1 cellular context compared by ENCODE assay signal in the genomic region with DNA sequence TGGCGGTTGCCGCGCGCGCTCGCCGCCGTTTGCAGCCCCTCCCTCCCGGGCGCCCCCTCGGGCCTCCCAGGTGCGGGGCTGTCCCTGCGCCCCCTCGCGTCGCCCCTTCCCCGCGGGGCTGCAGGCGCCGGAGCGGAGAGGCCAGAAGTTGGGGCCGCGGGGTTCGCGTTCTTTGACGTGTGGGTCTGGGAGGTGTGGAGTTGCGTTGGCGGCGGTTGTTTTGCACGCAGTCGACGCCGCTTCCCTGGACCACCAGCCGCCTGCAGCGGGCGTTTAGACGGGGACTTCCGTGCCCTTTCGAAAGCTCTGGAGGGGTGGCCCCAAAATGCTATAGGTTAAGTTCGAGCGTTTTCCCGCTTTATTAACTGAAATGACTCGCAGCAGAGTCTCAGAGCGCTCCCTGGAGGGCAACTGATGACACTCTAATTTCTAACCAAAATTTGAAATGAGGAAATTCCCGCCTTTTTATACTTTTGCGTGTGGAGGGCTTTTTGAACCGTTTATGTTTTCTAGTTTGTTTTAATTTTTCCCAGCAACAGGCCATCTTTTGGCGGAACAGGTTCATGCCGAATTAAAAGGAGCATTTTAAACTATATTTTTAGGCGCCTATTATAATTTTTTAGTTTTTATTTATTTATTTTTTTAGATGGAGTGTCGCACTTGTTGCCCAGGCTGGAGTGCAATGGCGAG.
TF ChIP-seq lines count a peak whose summit lies in the region.

No MANE protein-coding gene starts in this region.

TF ChIP-seq in WTC11, 78 proteins besides CTCF, POLR2A, EP300 and RAD21 (continued from another document and continues in another):
- TF ChIP-seq, protein P1, sequence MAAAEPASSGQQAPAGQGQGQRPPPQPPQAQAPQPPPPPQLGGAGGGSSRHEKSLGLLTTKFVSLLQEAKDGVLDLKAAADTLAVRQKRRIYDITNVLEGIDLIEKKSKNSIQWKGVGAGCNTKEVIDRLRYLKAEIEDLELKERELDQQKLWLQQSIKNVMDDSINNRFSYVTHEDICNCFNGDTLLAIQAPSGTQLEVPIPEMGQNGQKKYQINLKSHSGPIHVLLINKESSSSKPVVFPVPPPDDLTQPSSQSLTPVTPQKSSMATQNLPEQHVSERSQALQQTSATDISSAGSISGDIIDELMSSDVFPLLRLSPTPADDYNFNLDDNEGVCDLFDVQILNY (CRISPR knock-in tag; IDR thresholded peaks at IDR 0.05): peak; percentile 82; the same call in 1 of the 2 replicates
- no peak for TF ChIP-seq TEAD1 (CRISPR knock-in tag; IDR thresholded peaks at IDR 0.05)
- TF ChIP-seq ZNF121 (CRISPR knock-in tag; IDR thresholded peaks at IDR 0.05): no peak
- no peak for TF ChIP-seq ZNF416 (CRISPR knock-in tag; IDR thresholded peaks at IDR 0.05)
- no peak for TF ChIP-seq FOXJ3 (CRISPR knock-in tag; IDR thresholded peaks at IDR 0.05; ENCODE audit: borderline replicate concordance)
- no peak for TF ChIP-seq EMX1 (CRISPR knock-in tag; IDR thresholded peaks at IDR 0.05)
- TF ChIP-seq RELA (CRISPR knock-in tag; IDR thresholded peaks at IDR 0.05; ENCODE audit: borderline replicate concordance): no peak
- TF ChIP-seq NR3C1 (CRISPR knock-in tag; conservative IDR thresholded peaks at IDR 0.05; ENCODE audit: low read depth): no peak
- no peak for TF ChIP-seq NFATC4 (CRISPR knock-in tag; IDR thresholded peaks at IDR 0.05)
- TF ChIP-seq, protein P2, sequence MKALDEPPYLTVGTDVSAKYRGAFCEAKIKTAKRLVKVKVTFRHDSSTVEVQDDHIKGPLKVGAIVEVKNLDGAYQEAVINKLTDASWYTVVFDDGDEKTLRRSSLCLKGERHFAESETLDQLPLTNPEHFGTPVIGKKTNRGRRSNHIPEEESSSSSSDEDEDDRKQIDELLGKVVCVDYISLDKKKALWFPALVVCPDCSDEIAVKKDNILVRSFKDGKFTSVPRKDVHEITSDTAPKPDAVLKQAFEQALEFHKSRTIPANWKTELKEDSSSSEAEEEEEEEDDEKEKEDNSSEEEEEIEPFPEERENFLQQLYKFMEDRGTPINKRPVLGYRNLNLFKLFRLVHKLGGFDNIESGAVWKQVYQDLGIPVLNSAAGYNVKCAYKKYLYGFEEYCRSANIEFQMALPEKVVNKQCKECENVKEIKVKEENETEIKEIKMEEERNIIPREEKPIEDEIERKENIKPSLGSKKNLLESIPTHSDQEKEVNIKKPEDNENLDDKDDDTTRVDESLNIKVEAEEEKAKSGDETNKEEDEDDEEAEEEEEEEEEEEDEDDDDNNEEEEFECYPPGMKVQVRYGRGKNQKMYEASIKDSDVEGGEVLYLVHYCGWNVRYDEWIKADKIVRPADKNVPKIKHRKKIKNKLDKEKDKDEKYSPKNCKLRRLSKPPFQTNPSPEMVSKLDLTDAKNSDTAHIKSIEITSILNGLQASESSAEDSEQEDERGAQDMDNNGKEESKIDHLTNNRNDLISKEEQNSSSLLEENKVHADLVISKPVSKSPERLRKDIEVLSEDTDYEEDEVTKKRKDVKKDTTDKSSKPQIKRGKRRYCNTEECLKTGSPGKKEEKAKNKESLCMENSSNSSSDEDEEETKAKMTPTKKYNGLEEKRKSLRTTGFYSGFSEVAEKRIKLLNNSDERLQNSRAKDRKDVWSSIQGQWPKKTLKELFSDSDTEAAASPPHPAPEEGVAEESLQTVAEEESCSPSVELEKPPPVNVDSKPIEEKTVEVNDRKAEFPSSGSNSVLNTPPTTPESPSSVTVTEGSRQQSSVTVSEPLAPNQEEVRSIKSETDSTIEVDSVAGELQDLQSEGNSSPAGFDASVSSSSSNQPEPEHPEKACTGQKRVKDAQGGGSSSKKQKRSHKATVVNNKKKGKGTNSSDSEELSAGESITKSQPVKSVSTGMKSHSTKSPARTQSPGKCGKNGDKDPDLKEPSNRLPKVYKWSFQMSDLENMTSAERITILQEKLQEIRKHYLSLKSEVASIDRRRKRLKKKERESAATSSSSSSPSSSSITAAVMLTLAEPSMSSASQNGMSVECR (CRISPR knock-in tag; IDR thresholded peaks at IDR 0.05; ENCODE audit: borderline replicate concordance): no peak
- TF ChIP-seq ATF6 (CRISPR knock-in tag; IDR thresholded peaks at IDR 0.05): no peak
- TF ChIP-seq TEAD4 (CRISPR knock-in tag; IDR thresholded peaks at IDR 0.05): no peak
- no peak for TF ChIP-seq GTF2I (CRISPR knock-in tag; conservative IDR thresholded peaks at IDR 0.05)
- TF ChIP-seq MAX (CRISPR knock-in tag; IDR thresholded peaks at IDR 0.05): peak; percentile 61; the same call in 1 of the 2 replicates
- TF ChIP-seq, protein P3, sequence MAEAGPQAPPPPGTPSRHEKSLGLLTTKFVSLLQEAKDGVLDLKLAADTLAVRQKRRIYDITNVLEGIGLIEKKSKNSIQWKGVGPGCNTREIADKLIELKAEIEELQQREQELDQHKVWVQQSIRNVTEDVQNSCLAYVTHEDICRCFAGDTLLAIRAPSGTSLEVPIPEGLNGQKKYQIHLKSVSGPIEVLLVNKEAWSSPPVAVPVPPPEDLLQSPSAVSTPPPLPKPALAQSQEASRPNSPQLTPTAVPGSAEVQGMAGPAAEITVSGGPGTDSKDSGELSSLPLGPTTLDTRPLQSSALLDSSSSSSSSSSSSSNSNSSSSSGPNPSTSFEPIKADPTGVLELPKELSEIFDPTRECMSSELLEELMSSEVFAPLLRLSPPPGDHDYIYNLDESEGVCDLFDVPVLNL (CRISPR knock-in tag; IDR thresholded peaks at IDR 0.05; ENCODE audit: borderline replicate concordance, low read depth): no peak
- no peak for TF ChIP-seq RORB (CRISPR knock-in tag; IDR thresholded peaks at IDR 0.05)
- TF ChIP-seq, protein P4, sequence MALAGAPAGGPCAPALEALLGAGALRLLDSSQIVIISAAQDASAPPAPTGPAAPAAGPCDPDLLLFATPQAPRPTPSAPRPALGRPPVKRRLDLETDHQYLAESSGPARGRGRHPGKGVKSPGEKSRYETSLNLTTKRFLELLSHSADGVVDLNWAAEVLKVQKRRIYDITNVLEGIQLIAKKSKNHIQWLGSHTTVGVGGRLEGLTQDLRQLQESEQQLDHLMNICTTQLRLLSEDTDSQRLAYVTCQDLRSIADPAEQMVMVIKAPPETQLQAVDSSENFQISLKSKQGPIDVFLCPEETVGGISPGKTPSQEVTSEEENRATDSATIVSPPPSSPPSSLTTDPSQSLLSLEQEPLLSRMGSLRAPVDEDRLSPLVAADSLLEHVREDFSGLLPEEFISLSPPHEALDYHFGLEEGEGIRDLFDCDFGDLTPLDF (CRISPR knock-in tag; IDR thresholded peaks at IDR 0.05): no peak
- TF ChIP-seq, protein P5, sequence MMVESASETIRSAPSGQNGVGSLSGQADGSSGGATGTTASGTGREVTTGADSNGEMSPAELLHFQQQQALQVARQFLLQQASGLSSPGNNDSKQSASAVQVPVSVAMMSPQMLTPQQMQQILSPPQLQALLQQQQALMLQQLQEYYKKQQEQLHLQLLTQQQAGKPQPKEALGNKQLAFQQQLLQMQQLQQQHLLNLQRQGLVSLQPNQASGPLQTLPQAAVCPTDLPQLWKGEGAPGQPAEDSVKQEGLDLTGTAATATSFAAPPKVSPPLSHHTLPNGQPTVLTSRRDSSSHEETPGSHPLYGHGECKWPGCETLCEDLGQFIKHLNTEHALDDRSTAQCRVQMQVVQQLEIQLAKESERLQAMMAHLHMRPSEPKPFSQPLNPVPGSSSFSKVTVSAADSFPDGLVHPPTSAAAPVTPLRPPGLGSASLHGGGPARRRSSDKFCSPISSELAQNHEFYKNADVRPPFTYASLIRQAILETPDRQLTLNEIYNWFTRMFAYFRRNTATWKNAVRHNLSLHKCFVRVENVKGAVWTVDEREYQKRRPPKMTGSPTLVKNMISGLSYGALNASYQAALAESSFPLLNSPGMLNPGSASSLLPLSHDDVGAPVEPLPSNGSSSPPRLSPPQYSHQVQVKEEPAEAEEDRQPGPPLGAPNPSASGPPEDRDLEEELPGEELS (CRISPR knock-in tag; IDR thresholded peaks at IDR 0.05): no peak
- TF ChIP-seq MYBL2 (CRISPR knock-in tag; IDR thresholded peaks at IDR 0.05): peak; percentile 83; the same call in 1 of the 2 replicates
- TF ChIP-seq CREB1 (CRISPR knock-in tag; IDR thresholded peaks at IDR 0.05): no peak
- TF ChIP-seq IRF1 (CRISPR knock-in tag; IDR thresholded peaks at IDR 0.05): no peak
- TF ChIP-seq KAT7 (CRISPR knock-in tag; IDR thresholded peaks at IDR 0.05; ENCODE audit: borderline replicate concordance): no peak
- no peak for TF ChIP-seq USF1 (CRISPR knock-in tag; IDR thresholded peaks at IDR 0.05)
- TF ChIP-seq NR2C2 (CRISPR knock-in tag; IDR thresholded peaks at IDR 0.05): no peak
- peak; percentile 57; the same call in 1 of the 2 replicates for TF ChIP-seq HMGXB4 (CRISPR knock-in tag; IDR thresholded peaks at IDR 0.05)
- TF ChIP-seq ESRRA (CRISPR knock-in tag; IDR thresholded peaks at IDR 0.05; ENCODE audit: borderline replicate concordance): no peak
- no peak for TF ChIP-seq GRHL2 (CRISPR knock-in tag; IDR thresholded peaks at IDR 0.05; ENCODE audit: insufficient replicate concordance, severe bottlenecking)
- TF ChIP-seq IRF2 (CRISPR knock-in tag; IDR thresholded peaks at IDR 0.05; ENCODE audit: borderline replicate concordance, low read depth): no peak
- TF ChIP-seq HMGA2 (CRISPR knock-in tag; IDR thresholded peaks at IDR 0.05): no peak
- TF ChIP-seq CBFB (CRISPR knock-in tag; IDR thresholded peaks at IDR 0.05; ENCODE audit: low read depth): no peak
- no peak for TF ChIP-seq ZNF671 (CRISPR knock-in tag; IDR thresholded peaks at IDR 0.05)
- TF ChIP-seq ZNF138 (CRISPR knock-in tag; conservative IDR thresholded peaks at IDR 0.05): no peak
- TF ChIP-seq, protein P6, sequence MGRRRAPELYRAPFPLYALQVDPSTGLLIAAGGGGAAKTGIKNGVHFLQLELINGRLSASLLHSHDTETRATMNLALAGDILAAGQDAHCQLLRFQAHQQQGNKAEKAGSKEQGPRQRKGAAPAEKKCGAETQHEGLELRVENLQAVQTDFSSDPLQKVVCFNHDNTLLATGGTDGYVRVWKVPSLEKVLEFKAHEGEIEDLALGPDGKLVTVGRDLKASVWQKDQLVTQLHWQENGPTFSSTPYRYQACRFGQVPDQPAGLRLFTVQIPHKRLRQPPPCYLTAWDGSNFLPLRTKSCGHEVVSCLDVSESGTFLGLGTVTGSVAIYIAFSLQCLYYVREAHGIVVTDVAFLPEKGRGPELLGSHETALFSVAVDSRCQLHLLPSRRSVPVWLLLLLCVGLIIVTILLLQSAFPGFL (CRISPR knock-in tag; IDR thresholded peaks at IDR 0.05; ENCODE audit: borderline replicate concordance): no peak
- TF ChIP-seq SMAD3 (CRISPR knock-in tag; IDR thresholded peaks at IDR 0.05; ENCODE audit: borderline replicate concordance): no peak
- TF ChIP-seq JAZF1 (CRISPR knock-in tag; IDR thresholded peaks at IDR 0.05): no peak
- TF ChIP-seq CREM (CRISPR knock-in tag; IDR thresholded peaks at IDR 0.05): 0 out of 2 replicates have a peak, but pooled peaks have one; percentile 49
- TF ChIP-seq, protein P7, sequence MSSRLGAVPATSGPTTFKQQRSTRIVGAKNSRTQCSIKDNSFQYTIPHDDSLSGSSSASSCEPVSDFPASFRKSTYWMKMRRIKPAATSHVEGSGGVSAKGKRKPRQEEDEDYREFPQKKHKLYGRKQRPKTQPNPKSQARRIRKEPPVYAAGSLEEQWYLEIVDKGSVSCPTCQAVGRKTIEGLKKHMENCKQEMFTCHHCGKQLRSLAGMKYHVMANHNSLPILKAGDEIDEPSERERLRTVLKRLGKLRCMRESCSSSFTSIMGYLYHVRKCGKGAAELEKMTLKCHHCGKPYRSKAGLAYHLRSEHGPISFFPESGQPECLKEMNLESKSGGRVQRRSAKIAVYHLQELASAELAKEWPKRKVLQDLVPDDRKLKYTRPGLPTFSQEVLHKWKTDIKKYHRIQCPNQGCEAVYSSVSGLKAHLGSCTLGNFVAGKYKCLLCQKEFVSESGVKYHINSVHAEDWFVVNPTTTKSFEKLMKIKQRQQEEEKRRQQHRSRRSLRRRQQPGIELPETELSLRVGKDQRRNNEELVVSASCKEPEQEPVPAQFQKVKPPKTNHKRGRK (CRISPR knock-in tag; IDR thresholded peaks at IDR 0.05; ENCODE audit: borderline replicate concordance): no peak
